11 cellular contexts compared by ENCODE assay signal in genomic region chr22:39314251-39314971, GRCh38. TPM values are rescaled to one million over a fixed set of nuclear protein-coding genes. Genes with fewer than 3 reads are reported as not detected.
DNase-seq lines count a peak whose midpoint lies in the region; ATAC-seq and TF ChIP-seq lines count a peak whose summit lies in the region.
"Had no signal": no experiment of that assay in that cellular context is flagged by ENCODE, and none has a peak within 500 bp of the region (broad histone marks: within the 10 kb centered on the region; RNA-seq: fewer than 3 reads in every experiment).

No MANE protein-coding gene starts in this region.

- peaks cover 10% of the 10 kb centered on the region for H3K27me3 Mint-ChIP-seq in neural progenitor cell (ENCODE audit: insufficient read depth, low read depth)
- H3K27me3 Mint-ChIP-seq: activated naive CD8-positive, alpha-beta T cell treated with anti-CD3 and anti-CD28 coated beads, Interleukin-2, amount 10 ng/mL, durations not matched to agents 7 days and 5 days had no signal

- intact Hi-C loops in breast epithelium (cut with DNase I; ENCODE audit: low total_unique reads): loop anchor here (10.0 kb wide), 2 partner anchors 210 to 310 kb away; partner anchors contain the start of gene ATF4

- no peaks in the 10 kb centered on the region for H3K9me3 Mint-ChIP-seq in neural progenitor cell
- H3K9me3 Mint-ChIP-seq: activated naive CD8-positive, alpha-beta T cell treated with anti-CD3 and anti-CD28 coated beads, Interleukin-2, amount 10 ng/mL, durations not matched to agents 7 days and 5 days had no signal

- H4K20me1 ChIP-seq in DND-41 (ENCODE audit: insufficient read depth, low read length) (peaks cover 89% of the 10 kb centered on the region), Loucy (ENCODE audit: insufficient read depth, low read length, poor library complexity, severe bottlenecking) (peaks cover 77% of the 10 kb centered on the region), neural progenitor cell (ENCODE audit: low read depth) (peaks cover 96% of the 10 kb centered on the region)

- TF ChIP-seq POLR2A in breast epithelium (IDR thresholded peaks at IDR 0.05): no peak

- DNase-seq in DND-41: no peak
- no peak for DNase-seq in breast epithelium (ENCODE audit: low spot score in 2 of 2)
- DNase-seq in neural progenitor cell (ENCODE audit: low spot score): no peak
- DNase-seq in AML-193 (lab: John Stamatoyannopoulos, UW): no peak
- DNase-seq in GDM1 (lab: John Stamatoyannopoulos, UW): no peak
- DNase-seq in activated CD4-positive, alpha-beta T cell treated with anti-CD3 and anti-CD28 coated beads for 4 hours: no peak
- DNase-seq in A172 (ENCODE audit: low spot score): no peak
- DNase-seq: activated naive CD8-positive, alpha-beta T cell treated with anti-CD3 and anti-CD28 coated beads, Interleukin-2, amount 10 ng/mL, durations not matched to agents 7 days and 5 days; HCEC 1CT had no signal

- no peaks in the 10 kb centered on the region for H3K9me2 ChIP-seq in Loucy (replicated peaks; ENCODE audit: low read depth, low read length)

- H3K27me3 ChIP-seq in DND-41 (ENCODE audit: insufficient read depth, low read length, poor library complexity) (no peaks in the 10 kb centered on the region), Loucy (ENCODE audit: insufficient read depth, low read length, poor library complexity, severe bottlenecking) (peaks cover 10% of the 10 kb centered on the region), breast epithelium (no peaks in the 10 kb centered on the region), neural progenitor cell (no peaks in the 10 kb centered on the region)

- H2AFZ ChIP-seq in DND-41 (ENCODE audit: low read depth, low read length) (no peak overlapping the region), Loucy (ENCODE audit: low read length) (no peak overlapping the region), neural progenitor cell (replicated peaks) (no peak overlapping the region)
- H2AFZ ChIP-seq: parathyroid adenoma had no signal

- H3K9me3 ChIP-seq in DND-41 (ENCODE audit: insufficient read depth, low read length, severe bottlenecking): no peaks in the 10 kb centered on the region
- H3K9me3 ChIP-seq in Loucy (ENCODE audit: insufficient read depth, low read depth, low read length): no peaks in the 10 kb centered on the region
- no peaks in the 10 kb centered on the region for H3K9me3 ChIP-seq in breast epithelium
- no peaks in the 10 kb centered on the region for H3K9me3 ChIP-seq in neural progenitor cell (ENCODE audit: low read depth)

- H3K27ac ChIP-seq in DND-41 (ENCODE audit: low read length): no peak overlapping the region
- peak overlapping the region; percentile 65 to 73 for H3K27ac ChIP-seq in breast epithelium
- no peak overlapping the region for H3K27ac ChIP-seq in neural progenitor cell
- H3K27ac ChIP-seq: parathyroid adenoma had no signal

- peaks cover 49% of the 10 kb centered on the region for H3K4me1 Mint-ChIP-seq in neural progenitor cell

- H3K4me3 ChIP-seq in DND-41 (ENCODE audit: low read depth in 1 of 2, low read length in 2 of 2) (no peak overlapping the region), Loucy (ENCODE audit: low read length, poor library complexity, severe bottlenecking) (peak overlapping the region; percentile 99), breast epithelium (no peak overlapping the region), neural progenitor cell (no peak overlapping the region)

- peaks cover 10% of the 10 kb centered on the region for H3F3A ChIP-seq in Loucy (ENCODE audit: low read depth)
- H3F3A ChIP-seq in neural progenitor cell (ENCODE audit: low read depth): peaks cover 94% of the 10 kb centered on the region

- peak overlapping the region; percentile 69; the same call in 1 of the 2 replicates for H3K4me2 ChIP-seq in DND-41 (ENCODE audit: insufficient read depth, low read length)
- H3K4me2 ChIP-seq in Loucy (ENCODE audit: low read depth, low read length, poor library complexity, severe bottlenecking): peak overlapping the region; percentile 92
- H3K4me2 ChIP-seq in neural progenitor cell: no peak overlapping the region

- peaks cover 78% of the 10 kb centered on the region for H3K36me3 ChIP-seq in DND-41 (ENCODE audit: insufficient read depth, low read length)
- peaks cover 68% of the 10 kb centered on the region for H3K36me3 ChIP-seq in Loucy (ENCODE audit: insufficient read depth, low read length)
- peaks cover 5% of the 10 kb centered on the region for H3K36me3 ChIP-seq in breast epithelium
- peaks cover 11% of the 10 kb centered on the region for H3K36me3 ChIP-seq in neural progenitor cell

- no peak for ATAC-seq in DND-41 (ENCODE audit: insufficient read depth, low read depth)

- no peak overlapping the region for H3K4me3 Mint-ChIP-seq in neural progenitor cell
- H3K4me3 Mint-ChIP-seq: activated naive CD8-positive, alpha-beta T cell treated with anti-CD3 and anti-CD28 coated beads, Interleukin-2, amount 10 ng/mL, durations not matched to agents 7 days and 5 days had no signal

- peaks cover 44% of the 10 kb centered on the region for H3K4me1 ChIP-seq in DND-41 (ENCODE audit: insufficient read depth, low read length)
- H3K4me1 ChIP-seq in Loucy (ENCODE audit: insufficient read depth, low read length, poor library complexity, severe bottlenecking): peaks cover 46% of the 10 kb centered on the region
- peaks cover 15 to 21% of the 10 kb centered on the region in 2 donors for H3K4me1 ChIP-seq in breast epithelium
- H3K4me1 ChIP-seq in neural progenitor cell: peaks cover 32% of the 10 kb centered on the region

- H3K9ac ChIP-seq in DND-41 (ENCODE audit: low read depth, low read length) (0 out of 2 replicates have a peak overlapping the region, but pooled peaks have one; percentile 10), Loucy (ENCODE audit: low read depth, low read length, poor library complexity, severe bottlenecking) (peak overlapping the region; percentile 34), neural progenitor cell (no peak overlapping the region)
- H3K9ac ChIP-seq: parathyroid adenoma had no signal

- TF ChIP-seq CTCF in DND-41 (IDR thresholded peaks at IDR 0.05; ENCODE audit: borderline replicate concordance, extremely low read depth, low read length, poor library complexity, severe bottlenecking): peak; percentile 14
- no peak for TF ChIP-seq CTCF in Loucy (conservative IDR thresholded peaks at IDR 0.05; ENCODE audit: low read length)
- TF ChIP-seq CTCF in breast epithelium (IDR thresholded peaks at IDR 0.05): no peak
- TF ChIP-seq CTCF in neural progenitor cell (IDR thresholded peaks at IDR 0.05): peak; percentile 13

- H3K36me3 Mint-ChIP-seq in neural progenitor cell: peaks cover 51% of the 10 kb centered on the region

- H3K79me2 ChIP-seq in DND-41 (ENCODE audit: insufficient read depth, low read length) (peaks cover 55% of the 10 kb centered on the region), Loucy (ENCODE audit: insufficient read depth, low read length) (peaks cover 75% of the 10 kb centered on the region), neural progenitor cell (ENCODE audit: low read depth) (peaks cover 61% of the 10 kb centered on the region)

- H3K27ac Mint-ChIP-seq in neural progenitor cell: no peak overlapping the region

RNA-seq across cellular contexts. Expression of gene RPL3, which starts 5.0 kb away (rescaled TPM):
- total RNA-seq in breast epithelium: 1,000 to 10,000 TPM; 1,827 to 3,262 (median 2,633) TPM
- total RNA-seq in neural progenitor cell (ENCODE audit: low replicate concordance): 3,021 and 4,709 TPM in 2 replicates
- 867 and 969 TPM in 2 replicates for total RNA-seq in A172 (2014; rRNA removed; shearing (Covaris generic))

RNA-seq across cellular contexts. Expression of gene SYNGR1, which starts 35.4 kb away (rescaled TPM):
- total RNA-seq in breast epithelium (10 to 100 TPM in 2 of 3 donors, 1 to 10 TPM in 1; 6.9 to 22.3 (median 20.5) TPM), neural progenitor cell (ENCODE audit: low replicate concordance) (11.0 and 26.9 TPM in 2 replicates)
- 2.4 and 2.9 TPM in 2 replicates for total RNA-seq in A172 (2014; rRNA removed; shearing (Covaris generic))

Comparison
In these comparisons a context has a peak if more than half of its experiments do, and no peak if none do; other contexts are left out.
1. H3K27ac ChIP-seq: peak in breast epithelium (2 of 2); none in DND-41 (single experiment) and neural progenitor cell (single experiment).
2. CTCF ChIP-seq: peak in DND-41 (single experiment) and neural progenitor cell (single experiment); none in Loucy (single experiment) and breast epithelium (0 of 3).